In the genomic region with DNA sequence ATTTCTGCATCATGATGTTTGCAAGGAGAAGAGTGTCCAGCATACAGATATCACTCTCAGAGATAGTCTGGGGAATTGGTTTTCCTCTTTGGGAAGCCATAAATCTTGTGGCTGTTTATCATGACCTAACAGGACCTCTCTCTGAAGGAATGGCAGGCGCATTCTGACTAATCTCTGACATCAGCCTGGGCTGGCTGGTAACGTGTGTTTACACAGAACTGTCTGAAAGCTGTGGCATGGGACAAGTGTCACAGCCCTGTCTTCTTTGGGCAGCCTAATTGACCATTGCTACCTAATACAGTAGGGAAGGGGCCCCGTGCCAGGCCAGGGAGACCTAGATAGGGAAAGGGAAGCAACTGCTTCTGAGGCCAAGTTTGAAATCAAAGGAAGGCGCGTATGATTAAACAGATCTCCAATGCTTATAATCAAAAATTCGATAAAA, we compare ENCODE assay signal across 19 cellular contexts.
DNase-seq lines count a peak whose midpoint lies in the region; ATAC-seq and TF ChIP-seq lines count a peak whose summit lies in the region.
"Had no signal": no experiment of that assay in that cellular context is flagged by ENCODE, and none has a peak within 500 bp of the region (broad histone marks: within the 10 kb centered on the region; RNA-seq: fewer than 3 reads in every experiment).

No MANE protein-coding gene starts in this region.

- H3K36me3 Mint-ChIP-seq in stimulated activated naive B cell treated with anti-CD40 and anti-IgM and Interleukin-4, amounts not matched to agents 10 μg/mL and 1 μg/mL and 100 μg/mL, for 72 hours = no peaks in the 10 kb centered on the region
- no peaks in the 10 kb centered on the region for H3K36me3 Mint-ChIP-seq in Calu3 (ENCODE audit: insufficient read depth, unreplicated experiment)
- H3K36me3 Mint-ChIP-seq: naive thymus-derived CD8-positive, alpha-beta T cell had no signal

- intact Hi-C loops in Calu3 (cut with micrococcal nuclease; ENCODE audit: unreplicated experiment) = no loop called here

- H3K4me1 Mint-ChIP-seq in stimulated activated naive B cell treated with anti-CD40 and anti-IgM and Interleukin-4, amounts not matched to agents 10 μg/mL and 1 μg/mL and 100 μg/mL, for 72 hours = peaks cover 5 to 11% of the 10 kb centered on the region in 2 donors
- H3K4me1 Mint-ChIP-seq in Calu3 (ENCODE audit: low read depth, unreplicated experiment) = no peaks in the 10 kb centered on the region
- H3K4me1 Mint-ChIP-seq: naive thymus-derived CD8-positive, alpha-beta T cell; T-helper 17 cell had no signal

- H3K27ac Mint-ChIP-seq in stimulated activated naive B cell treated with anti-CD40 and anti-IgM and Interleukin-4, amounts not matched to agents 10 μg/mL and 1 μg/mL and 100 μg/mL, for 72 hours = peak overlapping the region; percentile 17
- H3K27ac Mint-ChIP-seq in Calu3 (ENCODE audit: unreplicated experiment) = no peak overlapping the region
- H3K27ac Mint-ChIP-seq: activated naive CD8-positive, alpha-beta T cell treated with anti-CD3 and anti-CD28 coated beads, Interleukin-2, amount 50 U/mL, for 24 hours; naive thymus-derived CD8-positive, alpha-beta T cell; T-helper 17 cell had no signal

- no peak overlapping the region for H3K4me3 Mint-ChIP-seq in stimulated activated naive B cell treated with anti-CD40 and anti-IgM and Interleukin-4, amounts not matched to agents 10 μg/mL and 1 μg/mL and 100 μg/mL, for 72 hours
- H3K4me3 Mint-ChIP-seq in Calu3 (ENCODE audit: low read depth, unreplicated experiment) = no peak overlapping the region
- H3K4me3 Mint-ChIP-seq: activated naive CD8-positive, alpha-beta T cell treated with anti-CD3 and anti-CD28 coated beads, Interleukin-2, amount 50 U/mL, for 24 hours; naive thymus-derived CD8-positive, alpha-beta T cell; T-helper 17 cell had no signal

- peaks cover 0 to 8% of the 10 kb centered on the region in 2 donors for H3K27me3 Mint-ChIP-seq in stimulated activated naive B cell treated with anti-CD40 and anti-IgM and Interleukin-4, amounts not matched to agents 10 μg/mL and 1 μg/mL and 100 μg/mL, for 72 hours
- H3K27me3 Mint-ChIP-seq in Calu3 (ENCODE audit: unreplicated experiment) = no peaks in the 10 kb centered on the region

- peak; percentile 4 for DNase-seq in NCI-H2227 (lab: John Stamatoyannopoulos, UW; ENCODE audit: unreplicated experiment)
- DNase-seq in NCI-H2227 treated with DMSO at 0.1 percent for 48 hours (lab: John Stamatoyannopoulos, UW) = no peak
- DNase-seq in RPMI7951 (ENCODE audit: low read depth) = peak; percentile 2
- peak; percentile 2 for DNase-seq in hepatic stellate cell (ENCODE audit: low spot score)
- no peak for DNase-seq in stimulated activated naive B cell treated with anti-CD40 and anti-IgM and Interleukin-4, amounts not matched to agents 10 μg/mL and 1 μg/mL and 100 μg/mL, for 72 hours
- no peak for DNase-seq in Calu3
- no peak for DNase-seq in DMS79 treated with DMSO at 0.1 percent for 48 hours (lab: John Stamatoyannopoulos, UW)
- DNase-seq: activated CD4-positive, CD25-positive, alpha-beta regulatory T cell; activated naive CD8-positive, alpha-beta T cell treated with anti-CD3 and anti-CD28 coated beads, Interleukin-2, amount 50 U/mL, for 24 hours; MG63; naive thymus-derived CD8-positive, alpha-beta T cell; NCI-H1694 treated with DMSO at 0.1 percent for 48 hours; NCI-H446; posterior cingulate gyrus; SIG-M5; stimulated activated CD4-positive, alpha-beta T cell treated with anti-CD3 and anti-CD28 coated beads, Interleukin-4, amount 100 ng/mL, for 24 hours; T-helper 17 cell had no signal

- CTCF ChIA-PET in Calu3 (lab: Charles Lee) = no interaction called here

- peaks cover 0 to 5% of the 10 kb centered on the region in 2 donors for H3K9me3 Mint-ChIP-seq in stimulated activated naive B cell treated with anti-CD40 and anti-IgM and Interleukin-4, amounts not matched to agents 10 μg/mL and 1 μg/mL and 100 μg/mL, for 72 hours
- H3K9me3 Mint-ChIP-seq in Calu3 (ENCODE audit: low read depth, unreplicated experiment) = no peaks in the 10 kb centered on the region
- H3K9me3 Mint-ChIP-seq: activated naive CD8-positive, alpha-beta T cell treated with anti-CD3 and anti-CD28 coated beads, Interleukin-2, amount 50 U/mL, for 24 hours had no signal

- ATAC-seq in stimulated activated naive B cell treated with anti-CD40 and anti-IgM and Interleukin-4, amounts not matched to agents 10 μg/mL and 1 μg/mL and 100 μg/mL, for 72 hours (replicated peaks) = no peak
- ATAC-seq in GM21786 (IDR thresholded peaks at IDR 0.05; ENCODE audit: unreplicated experiment) = no peak
- ATAC-seq: activated naive CD8-positive, alpha-beta T cell treated with anti-CD3 and anti-CD28 coated beads, Interleukin-2, amount 50 U/mL, for 24 hours; HepG2; naive thymus-derived CD8-positive, alpha-beta T cell; T-helper 17 cell had no signal

- no TSS peak for BruUV-seq in Calu3 (replicated peaks; lab: Mats Ljungman, UMichigan)

- TF ChIP-seq CTCF in Calu3 (IDR thresholded peaks at IDR 0.05; ENCODE audit: unreplicated experiment) = no peak

Comparison
In these comparisons a context has a peak if more than half of its experiments do, and no peak if none do; other contexts are left out.
1. DNase-seq: peak in NCI-H2227 (single experiment), RPMI7951 (single experiment) and hepatic stellate cell (single experiment); none in NCI-H2227 treated with DMSO at 0.1 percent for 48 hours (single experiment), stimulated activated naive B cell treated with anti-CD40 and anti-IgM and Interleukin-4, amounts not matched to agents 10 μg/mL and 1 μg/mL and 100 μg/mL, for 72 hours (single experiment), Calu3 (single experiment) and DMS79 treated with DMSO at 0.1 percent for 48 hours (single experiment).